1 cellular context compared by ENCODE assay signal in the genomic region with DNA sequence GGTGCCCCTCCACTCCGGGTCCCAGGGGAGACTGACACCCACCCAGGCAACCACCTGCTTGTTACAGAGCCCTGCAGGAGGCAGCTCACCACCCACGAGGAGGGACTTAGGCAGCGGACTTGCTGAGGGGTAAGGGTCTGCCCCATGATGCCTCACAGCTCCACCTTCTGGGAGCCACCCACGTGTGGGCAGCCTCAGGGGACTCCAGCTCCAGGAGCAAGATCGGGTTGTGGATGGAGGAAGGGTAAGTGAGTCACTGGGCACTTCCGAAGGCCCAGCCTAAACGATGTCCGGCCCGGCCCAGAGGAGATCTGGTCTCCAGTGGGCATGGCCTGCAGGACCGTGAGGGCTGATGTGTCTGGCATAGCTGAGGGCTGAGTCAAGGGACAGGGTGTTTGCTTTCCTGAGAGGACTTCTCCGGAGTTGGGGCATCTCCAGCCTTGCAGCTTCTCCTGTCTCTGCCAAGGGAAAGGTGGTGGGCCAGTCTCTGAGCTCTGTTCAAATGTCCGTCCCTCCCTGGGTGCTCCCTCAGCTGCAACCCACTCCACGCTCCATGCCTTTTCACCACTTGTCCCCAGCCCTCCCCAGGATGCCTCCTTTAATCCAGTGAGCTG.
A peak's percentile ranks its signal among the peaks of the same experiment; 100 is the strongest.
TF ChIP-seq lines count a peak whose summit lies in the region.

No MANE protein-coding gene starts in this region.

TF ChIP-seq in IMR-90, 13 proteins besides CTCF, POLR2A, EP300 and RAD21:
- TF ChIP-seq MAZ (IDR thresholded peaks at IDR 0.05; ENCODE audit: borderline replicate concordance, low read depth, low read length), result peak; percentile 41; the same call in 1 of the 2 replicates
- TF ChIP-seq RCOR1 (IDR thresholded peaks at IDR 0.05; ENCODE audit: insufficient replicate concordance, low read length), result no peak
- no peak for TF ChIP-seq MAFK (IDR thresholded peaks at IDR 0.05; ENCODE audit: low read depth, low read length)
- TF ChIP-seq RFX5 (IDR thresholded peaks at IDR 0.05; ENCODE audit: low read depth, low read length), result no peak
- TF ChIP-seq, protein P1, sequence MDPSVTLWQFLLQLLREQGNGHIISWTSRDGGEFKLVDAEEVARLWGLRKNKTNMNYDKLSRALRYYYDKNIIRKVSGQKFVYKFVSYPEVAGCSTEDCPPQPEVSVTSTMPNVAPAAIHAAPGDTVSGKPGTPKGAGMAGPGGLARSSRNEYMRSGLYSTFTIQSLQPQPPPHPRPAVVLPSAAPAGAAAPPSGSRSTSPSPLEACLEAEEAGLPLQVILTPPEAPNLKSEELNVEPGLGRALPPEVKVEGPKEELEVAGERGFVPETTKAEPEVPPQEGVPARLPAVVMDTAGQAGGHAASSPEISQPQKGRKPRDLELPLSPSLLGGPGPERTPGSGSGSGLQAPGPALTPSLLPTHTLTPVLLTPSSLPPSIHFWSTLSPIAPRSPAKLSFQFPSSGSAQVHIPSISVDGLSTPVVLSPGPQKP (IDR thresholded peaks at IDR 0.05; ENCODE audit: borderline replicate concordance, low read depth, low read length), result no peak
- no peak for TF ChIP-seq SMC3 (IDR thresholded peaks at IDR 0.05; ENCODE audit: low read depth, low read length)
- 0 out of 2 replicates have a peak, but pooled peaks have one; percentile 43 for TF ChIP-seq MXI1 (IDR thresholded peaks at IDR 0.05; ENCODE audit: borderline replicate concordance, low read depth, low read length)
- no peak for TF ChIP-seq CHD1 (IDR thresholded peaks at IDR 0.05; ENCODE audit: low read depth, low read length)
- peak; percentile 76 for TF ChIP-seq BHLHE40 (IDR thresholded peaks at IDR 0.05; ENCODE audit: low read depth, low read length)
- TF ChIP-seq CEBPB (IDR thresholded peaks at IDR 0.05; ENCODE audit: low read depth, low read length), result no peak
- TF ChIP-seq, protein P2, sequence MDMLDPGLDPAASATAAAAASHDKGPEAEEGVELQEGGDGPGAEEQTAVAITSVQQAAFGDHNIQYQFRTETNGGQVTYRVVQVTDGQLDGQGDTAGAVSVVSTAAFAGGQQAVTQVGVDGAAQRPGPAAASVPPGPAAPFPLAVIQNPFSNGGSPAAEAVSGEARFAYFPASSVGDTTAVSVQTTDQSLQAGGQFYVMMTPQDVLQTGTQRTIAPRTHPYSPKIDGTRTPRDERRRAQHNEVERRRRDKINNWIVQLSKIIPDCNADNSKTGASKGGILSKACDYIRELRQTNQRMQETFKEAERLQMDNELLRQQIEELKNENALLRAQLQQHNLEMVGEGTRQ (IDR thresholded peaks at IDR 0.05; ENCODE audit: low read depth, low read length), result peak; percentile 40
- TF ChIP-seq NFE2L2 (IDR thresholded peaks at IDR 0.05; ENCODE audit: low read depth, low read length), result no peak
- TF ChIP-seq FOS (IDR thresholded peaks at IDR 0.05; ENCODE audit: low read depth, low read length), result peak; percentile 60
